Comparison of ENCODE assay signal across 25 cellular contexts in genomic region chr17:79854080-79854861, GRCh38. TPM values are rescaled to one million over a fixed set of nuclear protein-coding genes. Genes with fewer than 3 reads are reported as not detected.
DNase-seq lines count a peak whose midpoint lies in the region; ATAC-seq, FAIRE-seq and TF ChIP-seq lines count a peak whose summit lies in the region.
"Had no signal": no experiment of that assay in that cellular context is flagged by ENCODE, and none has a peak within 500 bp of the region (broad histone marks: within the 10 kb centered on the region; RNA-seq: fewer than 3 reads in every experiment).

No MANE protein-coding gene starts in this region.

- H3K4me3 Mint-ChIP-seq in astrocyte (ENCODE audit: unreplicated experiment) = no peak overlapping the region
- no peak overlapping the region for H3K4me3 Mint-ChIP-seq in dendritic cell treated with granulocyte-macrophage colony-stimulating factor and Interleukin-4, amounts not matched to agents 40 ng/mL and 50 ng/mL, for 4 days
- H3K4me3 Mint-ChIP-seq: CD8-positive, alpha-beta T cell had no signal

- H3K27ac ChIP-seq in right atrium auricular region (no peak overlapping the region), astrocyte (ENCODE audit: low read depth, low read length) (no peak overlapping the region), osteoblast (ENCODE audit: low read depth, low read length) (no peak overlapping the region), tibial artery (no peak overlapping the region)
- H3K27ac ChIP-seq: PC-9 had no signal

- H3K27ac Mint-ChIP-seq in astrocyte (ENCODE audit: unreplicated experiment) = peak overlapping the region; percentile 83
- H3K27ac Mint-ChIP-seq in dendritic cell treated with granulocyte-macrophage colony-stimulating factor and Interleukin-4, amounts not matched to agents 40 ng/mL and 50 ng/mL, for 4 days = peak overlapping the region; percentile 53
- H3K27ac Mint-ChIP-seq: CD8-positive, alpha-beta T cell had no signal

- DNase-seq in left ventricle myocardium superior (peak; percentile 18), right atrium auricular region (ENCODE audit: low spot score) (no peak), astrocyte (ENCODE audit: low read depth) (no peak), osteoblast (ENCODE audit: insufficient read length, low spot score, missing footprints) (peak; percentile 48), tibial artery (no peak), D341Med (ENCODE audit: low spot score) (no peak)
- DNase-seq: C1 segment of cervical spinal cord; Caco-2; CD8-positive, alpha-beta T cell; DMS 273 treated with DMSO at 0.1 percent for 48 hours; DMS79; H7; KBM-7; NCI-H1105 treated with DMSO at 0.1 percent for 48 hours; NCI-H146; NCI-H1930; NCI-H2107; NCI-H524 treated with DMSO at 0.1 percent for 48 hours; NCI-H82; PC-9; SHP77 had no signal

- H3K4me1 Mint-ChIP-seq in astrocyte (ENCODE audit: low read depth, unreplicated experiment) = peaks cover 9% of the 10 kb centered on the region
- H3K4me1 Mint-ChIP-seq in dendritic cell treated with granulocyte-macrophage colony-stimulating factor and Interleukin-4, amounts not matched to agents 40 ng/mL and 50 ng/mL, for 4 days (ENCODE audit: low read depth) = peaks cover 18% of the 10 kb centered on the region

- H3K27me3 Mint-ChIP-seq in astrocyte (ENCODE audit: low read depth, unreplicated experiment) = peaks cover 39% of the 10 kb centered on the region
- H3K27me3 Mint-ChIP-seq in dendritic cell treated with granulocyte-macrophage colony-stimulating factor and Interleukin-4, amounts not matched to agents 40 ng/mL and 50 ng/mL, for 4 days = peaks cover 36% of the 10 kb centered on the region

- H3K4me3 ChIP-seq in right atrium auricular region (no peak overlapping the region), astrocyte (ENCODE audit: insufficient read depth, low read depth, low read length) (no peak overlapping the region), osteoblast (ENCODE audit: insufficient read depth, low read length) (no peak overlapping the region), tibial artery (no peak overlapping the region)
- H3K4me3 ChIP-seq: MG63, PC-9 had no signal

- no peaks in the 10 kb centered on the region for H3K36me3 ChIP-seq in right atrium auricular region
- H3K36me3 ChIP-seq in astrocyte (ENCODE audit: insufficient read depth, low read length) = no peaks in the 10 kb centered on the region
- H3K36me3 ChIP-seq in osteoblast (ENCODE audit: insufficient read depth, low read length) = no peaks in the 10 kb centered on the region
- H3K36me3 ChIP-seq in tibial artery = no peaks in the 10 kb centered on the region
- H3K36me3 ChIP-seq: MG63 had no signal

- H3K9me3 ChIP-seq in right atrium auricular region (no peaks in the 10 kb centered on the region), astrocyte (ENCODE audit: insufficient read depth, low read depth, low read length) (no peaks in the 10 kb centered on the region), osteoblast (ENCODE audit: low read depth, low read length) (no peaks in the 10 kb centered on the region), tibial artery (no peaks in the 10 kb centered on the region)
- H3K9me3 ChIP-seq: Caco-2, MG63 had no signal

- no peak for FAIRE-seq in astrocyte (lab: Jason Lieb, UNC)
- FAIRE-seq: GM18507 had no signal

- no peaks in the 10 kb centered on the region for H4K20me1 ChIP-seq in astrocyte (ENCODE audit: insufficient read depth, low read length)
- H4K20me1 ChIP-seq in osteoblast (ENCODE audit: insufficient read depth, low read length) = no peaks in the 10 kb centered on the region

- H3K4me1 ChIP-seq in right atrium auricular region (no peaks in the 10 kb centered on the region), astrocyte (ENCODE audit: insufficient read depth, low read length) (peaks cover 16% of the 10 kb centered on the region), osteoblast (ENCODE audit: insufficient read depth, low read length) (peaks cover 2% of the 10 kb centered on the region), tibial artery (peaks cover 0 to 8% (median 4%) of the 10 kb centered on the region in 4 donors)

- peaks cover 2% of the 10 kb centered on the region for H3K9me3 Mint-ChIP-seq in astrocyte (ENCODE audit: unreplicated experiment)
- no peaks in the 10 kb centered on the region for H3K9me3 Mint-ChIP-seq in dendritic cell treated with granulocyte-macrophage colony-stimulating factor and Interleukin-4, amounts not matched to agents 40 ng/mL and 50 ng/mL, for 4 days
- H3K9me3 Mint-ChIP-seq: CD8-positive, alpha-beta T cell had no signal

- TF ChIP-seq CTCF in right atrium auricular region (IDR thresholded peaks at IDR 0.05) (no peak), astrocyte (IDR thresholded peaks at IDR 0.05; ENCODE audit: insufficient read depth, low read depth, low read length) (no peak), osteoblast (IDR thresholded peaks at IDR 0.05; ENCODE audit: extremely low read depth, low read depth, low read length) (no peak), tibial artery (IDR thresholded peaks at IDR 0.05) (no peak)

- ATAC-seq in left ventricle myocardium superior = no peak
- no peak for ATAC-seq in activated CD4-positive, CD25-positive, alpha-beta regulatory T cell treated with anti-CD3 and anti-CD28 coated beads, Interleukin-2, amount 50 U/mL, for 24 hours
- ATAC-seq: CD8-positive, alpha-beta T cell had no signal

- H3K4me2 ChIP-seq in astrocyte (ENCODE audit: low read length) (no peak overlapping the region), osteoblast (ENCODE audit: insufficient read depth, low read length) (no peak overlapping the region)
- H3K4me2 ChIP-seq: PC-9 had no signal

- intact Hi-C loops in left ventricle myocardium superior (cut with micrococcal nuclease) = loop anchor here (10.0 kb wide), 1 partner anchor 61 kb away; no protein-coding TSS in a partner anchor
- intact Hi-C loops in dendritic cell treated with granulocyte-macrophage colony-stimulating factor and Interleukin-4, amounts not matched to agents 40 ng/mL and 50 ng/mL, for 4 days (cut with micrococcal nuclease) = no loop called here
- intact Hi-C loops in tibial artery (cut with DNase I; ENCODE audit: low total_unique reads) = no loop called here

- H3K36me3 Mint-ChIP-seq in astrocyte (ENCODE audit: low read depth, unreplicated experiment) = peaks cover 2% of the 10 kb centered on the region
- H3K36me3 Mint-ChIP-seq in dendritic cell treated with granulocyte-macrophage colony-stimulating factor and Interleukin-4, amounts not matched to agents 40 ng/mL and 50 ng/mL, for 4 days (ENCODE audit: low read depth) = no peaks in the 10 kb centered on the region
- H3K36me3 Mint-ChIP-seq: CD8-positive, alpha-beta T cell had no signal

- no peaks in the 10 kb centered on the region for H3K27me3 ChIP-seq in right atrium auricular region
- H3K27me3 ChIP-seq in astrocyte (ENCODE audit: insufficient read depth, low read length) = no peaks in the 10 kb centered on the region
- no peaks in the 10 kb centered on the region for H3K27me3 ChIP-seq in osteoblast (ENCODE audit: insufficient read depth, low read length)
- peaks cover 0 to 63% of the 10 kb centered on the region in 2 donors for H3K27me3 ChIP-seq in tibial artery
- H3K27me3 ChIP-seq: MG63 had no signal

- H3K9ac ChIP-seq in astrocyte (ENCODE audit: low read length) = no peak overlapping the region

- H3K79me2 ChIP-seq in astrocyte (ENCODE audit: insufficient read depth, low read length) (no peaks in the 10 kb centered on the region), osteoblast (ENCODE audit: insufficient read depth, low read length) (no peaks in the 10 kb centered on the region)

- H2AFZ ChIP-seq in astrocyte (ENCODE audit: low read depth, low read length) (no peak overlapping the region), osteoblast (ENCODE audit: low read length) (no peak overlapping the region)
- H2AFZ ChIP-seq: PC-9 had no signal

RNA-seq across cellular contexts. Expression of gene CBX4, which starts 15.0 kb away (rescaled TPM):
- total RNA-seq in left ventricle myocardium superior (27.4 TPM), right atrium auricular region (10 to 100 TPM; 22.8 to 24.3 TPM), astrocyte (12.6 and 16.9 TPM in 2 replicates), osteoblast (17.1 and 22.1 TPM in 2 replicates)

RNA-seq across cellular contexts. Expression of gene CBX8, which starts 57.4 kb away (rescaled TPM):
- total RNA-seq in left ventricle myocardium superior (8.2 TPM), right atrium auricular region (1 to 10 TPM; 2.7 to 3.0 TPM), astrocyte (2.5 and 3.4 TPM in 2 replicates), osteoblast (2.4 and 3.3 TPM in 2 replicates)

Comparison
In these comparisons a context has a peak if more than half of its experiments do, and no peak if none do; other contexts are left out.
1. DNase-seq: peak in left ventricle myocardium superior (single experiment) and osteoblast (single experiment); none in right atrium auricular region (single experiment), astrocyte (single experiment), tibial artery (0 of 2) and D341Med (single experiment).